In the genomic region with DNA sequence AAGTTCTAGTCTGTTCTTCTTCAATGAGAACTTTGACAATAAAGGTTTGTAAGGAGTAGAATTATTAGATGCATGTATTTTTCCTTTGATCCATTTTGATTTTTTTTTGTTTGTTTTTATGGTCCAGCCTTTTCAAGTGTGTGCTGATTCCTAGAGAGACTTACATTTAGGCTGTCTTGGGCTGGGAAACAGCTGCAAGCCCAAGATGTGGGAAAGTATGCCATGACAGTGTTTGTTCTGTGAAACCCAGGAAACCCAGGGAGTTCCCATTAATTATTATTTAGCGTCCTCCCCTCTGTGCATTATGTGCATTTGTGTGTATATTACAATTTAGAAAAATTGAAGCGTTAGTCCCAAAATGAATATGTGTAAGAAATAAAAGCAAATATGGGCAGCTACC, we compare ENCODE assay signal across 28 cellular contexts.
"Had no signal": no experiment of that assay in that cellular context is flagged by ENCODE, and none has a peak within 500 bp of the region (broad histone marks: within the 10 kb centered on the region; RNA-seq: fewer than 3 reads in every experiment).

No MANE protein-coding gene starts in this region.

- DNase-seq: stimulated activated CD4-positive, alpha-beta T cell treated with anti-CD3 and anti-CD28 coated beads, Interleukin-2, amount 100 ng/mL, for 48 hours; stimulated activated CD4-positive, alpha-beta T cell treated with anti-CD3 and anti-CD28 coated beads, Interleukin-4, amount 100 ng/mL, for 1 hour; stimulated activated CD4-positive, alpha-beta T cell treated with anti-CD3 and anti-CD28 coated beads, Interleukin-4, amount 100 ng/mL, for 24 hours; stimulated activated CD4-positive, alpha-beta T cell treated with anti-CD3 and anti-CD28 coated beads, Interleukin-4, amount 100 ng/mL, for 4 hours; stimulated activated CD8-positive, alpha-beta memory T cell treated with anti-CD3 and anti-CD28 coated beads, Interleukin-4, amount 100 ng/mL, for 48 hours; stimulated activated naive B cell treated with anti-CD40 and anti-IgM and Interleukin-4, amounts not matched to agents 10 μg/mL and 1 μg/mL and 100 μg/mL, for 72 hours; stimulated activated naive CD4-positive, alpha-beta T cell; stimulated activated naive CD4-positive, alpha-beta T cell treated with Interleukin-2 at 50 U/mL for 16 hours; stimulated activated naive CD8-positive, alpha-beta T cell treated with anti-CD3 and anti-CD28 coated beads, Interleukin-15, amount 100 ng/mL, for 72 hours; stimulated activated naive CD8-positive, alpha-beta T cell treated with anti-CD3 and anti-CD28 coated beads, Interleukin-15, Interleukin-2, amounts not matched to agents 100 U/mL and 50 U/mL, for 24 hours; stomach; substantia nigra; testis; thyroid gland; tibial artery; transverse colon; trophoblast cell; upper lobe of left lung; upper lobe of right lung; uterus had no signal

- H3K9me3 ChIP-seq: stomach, suprapubic skin, testis, thoracic aorta, thyroid gland, tibial artery, tibial nerve, transverse colon, upper lobe of left lung, upper lobe of right lung, uterus, vagina had no signal

- H3K4me1 ChIP-seq: suprapubic skin, testis, tibial artery, transverse colon, upper lobe of right lung, uterus had no signal

- H3K4me1 Mint-ChIP-seq: stimulated activated effector memory CD8-positive, alpha-beta T cell treated with anti-CD3 and anti-CD28 coated beads, Interleukin-12 subunit alpha, Interleukin-12 subunit beta, amount 100 ng/mL, for 72 hours; stimulated activated memory B cell treated with anti-CD40 and anti-IgM and Interleukin-4, amounts not matched to agents 10 μg/mL and 1 μg/mL and 100 μg/mL, for 72 hours; stimulated activated naive B cell treated with anti-CD40 and anti-IgM and Interleukin-4, amounts not matched to agents 10 μg/mL and 1 μg/mL and 100 μg/mL, for 72 hours had no signal

- H3K27ac ChIP-seq: stomach, suprapubic skin, testis, thoracic aorta, thyroid gland, tibial artery, tibial nerve, transverse colon, upper lobe of left lung, upper lobe of right lung, uterus, vagina had no signal

- H3K27me3 ChIP-seq: stomach, suprapubic skin, testis, thyroid gland, tibial artery, tibial nerve, transverse colon, upper lobe of left lung, upper lobe of right lung, uterus, vagina had no signal

- H3K36me3 ChIP-seq: stomach, suprapubic skin, thoracic aorta, thyroid gland, tibial artery, tibial nerve, transverse colon, upper lobe of left lung, upper lobe of right lung, uterus, vagina had no signal

- H3K27me3 Mint-ChIP-seq: stimulated activated memory B cell treated with anti-CD40 and anti-IgM and Interleukin-4, amounts not matched to agents 10 μg/mL and 1 μg/mL and 100 μg/mL, for 72 hours; stimulated activated naive B cell treated with anti-CD40 and anti-IgM and Interleukin-4, amounts not matched to agents 10 μg/mL and 1 μg/mL and 100 μg/mL, for 72 hours; stimulated activated naive CD8-positive, alpha-beta T cell treated with anti-CD3 and anti-CD28 coated beads, Interleukin-15, amount 100 ng/mL, for 72 hours; stimulated activated naive CD8-positive, alpha-beta T cell treated with anti-CD3 and anti-CD28 coated beads, Interleukin-15, Interleukin-2, amounts not matched to agents 100 ng/mL and 50 ng/mL, for 24 hours; type B pancreatic cell had no signal

- H3K9me3 Mint-ChIP-seq: stimulated activated naive B cell treated with anti-CD40 and anti-IgM and Interleukin-4, amounts not matched to agents 10 μg/mL and 1 μg/mL and 100 μg/mL, for 72 hours; stimulated activated naive CD8-positive, alpha-beta T cell treated with anti-CD3 and anti-CD28 coated beads, Interleukin-15, Interleukin-2, amounts not matched to agents 100 ng/mL and 50 ng/mL, for 24 hours; type B pancreatic cell had no signal

- ATAC-seq: stimulated activated effector memory CD8-positive, alpha-beta T cell treated with anti-CD3 and anti-CD28 coated beads, Interleukin-12 subunit alpha, Interleukin-12 subunit beta, amount 100 ng/mL, for 72 hours; stimulated activated memory B cell treated with anti-CD40 and anti-IgM and Interleukin-4, amounts not matched to agents 10 μg/mL and 1 μg/mL and 100 μg/mL, for 72 hours; stimulated activated naive B cell treated with anti-CD40 and anti-IgM and Interleukin-4, amounts not matched to agents 10 μg/mL and 1 μg/mL and 100 μg/mL, for 72 hours; stimulated activated naive CD8-positive, alpha-beta T cell treated with anti-CD3 and anti-CD28 coated beads, Interleukin-15, amount 100 ng/mL, for 72 hours; stimulated activated naive CD8-positive, alpha-beta T cell treated with anti-CD3 and anti-CD28 coated beads, Interleukin-15, Interleukin-2, amounts not matched to agents 100 U/mL and 50 U/mL, for 24 hours; upper lobe of right lung had no signal

- H3K4me3 Mint-ChIP-seq: stimulated activated effector memory CD8-positive, alpha-beta T cell treated with anti-CD3 and anti-CD28 coated beads, Interleukin-12 subunit alpha, Interleukin-12 subunit beta, amount 100 ng/mL, for 72 hours; stimulated activated memory B cell treated with anti-CD40 and anti-IgM and Interleukin-4, amounts not matched to agents 10 μg/mL and 1 μg/mL and 100 μg/mL, for 72 hours; stimulated activated naive B cell treated with anti-CD40 and anti-IgM and Interleukin-4, amounts not matched to agents 10 μg/mL and 1 μg/mL and 100 μg/mL, for 72 hours; stimulated activated naive CD8-positive, alpha-beta T cell treated with anti-CD3 and anti-CD28 coated beads, Interleukin-15, amount 100 ng/mL, for 72 hours; stimulated activated naive CD8-positive, alpha-beta T cell treated with anti-CD3 and anti-CD28 coated beads, Interleukin-15, Interleukin-2, amounts not matched to agents 100 ng/mL and 50 ng/mL, for 24 hours; type B pancreatic cell had no signal

- H3K27ac Mint-ChIP-seq: stimulated activated effector memory CD8-positive, alpha-beta T cell treated with anti-CD3 and anti-CD28 coated beads, Interleukin-12 subunit alpha, Interleukin-12 subunit beta, amount 100 ng/mL, for 72 hours; stimulated activated memory B cell treated with anti-CD40 and anti-IgM and Interleukin-4, amounts not matched to agents 10 μg/mL and 1 μg/mL and 100 μg/mL, for 72 hours; stimulated activated naive B cell treated with anti-CD40 and anti-IgM and Interleukin-4, amounts not matched to agents 10 μg/mL and 1 μg/mL and 100 μg/mL, for 72 hours; stimulated activated naive CD8-positive, alpha-beta T cell treated with anti-CD3 and anti-CD28 coated beads, Interleukin-15, amount 100 ng/mL, for 72 hours; stimulated activated naive CD8-positive, alpha-beta T cell treated with anti-CD3 and anti-CD28 coated beads, Interleukin-15, Interleukin-2, amounts not matched to agents 100 ng/mL and 50 ng/mL, for 24 hours; type B pancreatic cell had no signal

- H3K36me3 Mint-ChIP-seq: stimulated activated effector memory CD8-positive, alpha-beta T cell treated with anti-CD3 and anti-CD28 coated beads, Interleukin-12 subunit alpha, Interleukin-12 subunit beta, amount 100 ng/mL, for 72 hours; stimulated activated memory B cell treated with anti-CD40 and anti-IgM and Interleukin-4, amounts not matched to agents 10 μg/mL and 1 μg/mL and 100 μg/mL, for 72 hours; stimulated activated naive B cell treated with anti-CD40 and anti-IgM and Interleukin-4, amounts not matched to agents 10 μg/mL and 1 μg/mL and 100 μg/mL, for 72 hours; type B pancreatic cell had no signal

- H3K4me3 ChIP-seq: stomach, suprapubic skin, testis, thoracic aorta, thyroid gland, tibial artery, tibial nerve, transverse colon, upper lobe of left lung, upper lobe of right lung, uterus, vagina had no signal
